1 cellular context compared by ENCODE assay signal in genomic region chr6:22364314-22364713, GRCh38.
TF ChIP-seq lines count a peak whose summit lies in the region.

No MANE protein-coding gene starts in this region.

TF ChIP-seq in GM12891, 5 proteins besides CTCF, POLR2A, EP300 and RAD21 (continued from another document):
- TF ChIP-seq POLR2AphosphoS5 (IDR thresholded peaks at IDR 0.05; ENCODE audit: low read depth, low read length) = no peak
- TF ChIP-seq TAF1 (IDR thresholded peaks at IDR 0.05; ENCODE audit: low read depth, low read length) = no peak
- no peak for TF ChIP-seq SPI1 (IDR thresholded peaks at IDR 0.05; ENCODE audit: low read depth, low read length)
